ENCODE assay signal across 26 cellular contexts in genomic region chr7:99540542-99540941, GRCh38. TPM values are rescaled to one million over a fixed set of nuclear protein-coding genes. Genes with fewer than 3 reads are reported as not detected.
DNase-seq lines count a peak whose midpoint lies in the region; ATAC-seq, FAIRE-seq and TF ChIP-seq lines count a peak whose summit lies in the region.
"Had no signal": no experiment of that assay in that cellular context is flagged by ENCODE, and none has a peak within 500 bp of the region (broad histone marks: within the 10 kb centered on the region; RNA-seq: fewer than 3 reads in every experiment).

No MANE protein-coding gene starts in this region.

- peaks cover 25% of the 10 kb centered on the region for H3K36me3 Mint-ChIP-seq in activated CD4-positive, alpha-beta T cell treated with anti-CD3 and anti-CD28 coated beads, Interleukin-2, amount 10 ng/mL, durations not matched to agents 24 days and 14 days (ENCODE audit: low read depth)

- no peak for TF ChIP-seq POLR2A in K562 (conservative IDR thresholded peaks at IDR 0.05)

- H3K9me1 ChIP-seq in K562 (ENCODE audit: control insufficient read depth, insufficient read depth, low read length): no peaks in the 10 kb centered on the region

- CTCF ChIA-PET in HEK293 (lab: Yijun Ruan, JAX): no interaction called here
- CTCF ChIA-PET in K562 (lab: Yijun Ruan, JAX; ENCODE audit: low intra/inter-chr PET ratio): no interaction called here

- H3K9me3 ChIP-seq in HEK293 (ENCODE audit: control insufficient read depth, insufficient read depth, low read depth, low read length): no peaks in the 10 kb centered on the region
- H3K9me3 ChIP-seq in K562 (replicated peaks; ENCODE audit: control insufficient read depth, insufficient read depth, low read depth, low read length): peaks cover 6% of the 10 kb centered on the region
- peaks cover 5 to 26% of the 10 kb centered on the region in 2 donors for H3K9me3 ChIP-seq in kidney (ENCODE audit: control insufficient read depth in 1 of 2, low read length in 2 of 2)

- FAIRE-seq in K562 (lab: Jason Lieb, UNC) (no peak), kidney (lab: Jason Lieb, UNC) (no peak)
- FAIRE-seq: A204.1, D721Med, GM12891, GM18507, H54 had no signal

- TF ChIP-seq EP300 in K562 (IDR thresholded peaks at IDR 0.05; ENCODE audit: low read length): no peak

- no peak overlapping the region for H2AFZ ChIP-seq in K562 (ENCODE audit: low read depth, low read length)

- H3K79me2 ChIP-seq in K562 (ENCODE audit: control insufficient read depth, insufficient read depth, low read length): no peaks in the 10 kb centered on the region

- H3K27ac Mint-ChIP-seq in activated CD4-positive, alpha-beta T cell treated with anti-CD3 and anti-CD28 coated beads, Interleukin-2, amount 10 ng/mL, durations not matched to agents 24 days and 14 days: no peak overlapping the region
- H3K27ac Mint-ChIP-seq: B cell; CD4-positive, CD25-positive, alpha-beta regulatory T cell; CD8-positive, alpha-beta T cell had no signal

- H3K27ac ChIP-seq in HEK293 (ENCODE audit: extremely low read depth, low read depth, low read length) (no peak overlapping the region), K562 (ENCODE audit: extremely low read depth, low read depth, low read length) (no peak overlapping the region), kidney (ENCODE audit: low read depth in 2 of 2, low read length in 2 of 2) (no peak overlapping the region)
- H3K27ac ChIP-seq: 22Rv1, BLaER1, C4-2B had no signal

- peak; percentile 47 for DNase-seq in activated CD4-positive, alpha-beta T cell treated with anti-CD3 and anti-CD28 coated beads, Interleukin-2, amount 10 ng/mL, durations not matched to agents 24 days and 14 days
- no peak for DNase-seq in activated CD4-positive, alpha-beta T cell treated with anti-CD3 and anti-CD28 coated beads, Interleukin-2, amount 50 U/mL, for 4 hours
- DNase-seq in K562 (ENCODE audit: extremely low read depth in 1 of 4, low spot score in 3 of 4) (no peak), kidney (peak; percentile 22), left ventricle myocardium superior (no peak), DMS 273 treated with DMSO at 0.1 percent for 48 hours (lab: John Stamatoyannopoulos, UW) (no peak), SK-N-DZ (ENCODE audit: low spot score) (no peak)
- DNase-seq: Caco-2; CD4-positive, CD25-positive, alpha-beta regulatory T cell; CD8-positive, alpha-beta T cell; DMS53; DMS79 treated with DMSO at 0.1 percent for 48 hours; GF-D8; GOT3 had no signal

- POLR2A ChIA-PET in HEK293 (lab: Yijun Ruan, JAX) (interaction anchor here (0.9 kb wide), 1 partner anchor 15 kb away, joined by 3 read pairs; no protein-coding TSS in a partner anchor), K562 (lab: Yijun Ruan, JAX) (interaction anchor here (0.9 kb wide), 1 partner anchor 24 kb away, joined by 5 read pairs; no protein-coding TSS in a partner anchor)

- no TSS peak for BruUV-seq in K562 (replicated peaks; lab: Mats Ljungman, UMichigan)

- 57% methylated on average over 5 of the region's 5 CpGs for WGBS in K562 (ENCODE audit: insufficient coverage, low coverage, missing lambda C conversion rate)

- H3K4me3 ChIP-seq in HEK293 (ENCODE audit: low read depth, low read length) (no peak overlapping the region), K562 (no peak overlapping the region), kidney (ENCODE audit: low read length in 2 of 2) (no peak overlapping the region)
- H3K4me3 ChIP-seq: BLaER1, HAP-1 had no signal

- no peak overlapping the region for H3K4me3 Mint-ChIP-seq in activated CD4-positive, alpha-beta T cell treated with anti-CD3 and anti-CD28 coated beads, Interleukin-2, amount 10 ng/mL, durations not matched to agents 24 days and 14 days
- H3K4me3 Mint-ChIP-seq: B cell; CD4-positive, CD25-positive, alpha-beta regulatory T cell; CD8-positive, alpha-beta T cell had no signal

- no peaks in the 10 kb centered on the region for H3K27me3 Mint-ChIP-seq in activated CD4-positive, alpha-beta T cell treated with anti-CD3 and anti-CD28 coated beads, Interleukin-2, amount 10 ng/mL, durations not matched to agents 24 days and 14 days
- H3K27me3 Mint-ChIP-seq: B cell; CD4-positive, CD25-positive, alpha-beta regulatory T cell had no signal

- no peak overlapping the region for H3K9ac ChIP-seq in K562 (ENCODE audit: insufficient read depth in 1 of 2, low read depth in 2 of 2, low read length in 2 of 2)
- H3K9ac ChIP-seq in kidney (ENCODE audit: low read length in 2 of 2): no peak overlapping the region
- H3K9ac ChIP-seq: BLaER1 had no signal

- intact Hi-C loops in activated CD4-positive, alpha-beta T cell treated with anti-CD3 and anti-CD28 coated beads, Interleukin-2, amount 10 ng/mL, durations not matched to agents 24 days and 14 days (cut with micrococcal nuclease): no loop called here
- intact Hi-C loops in K562 (cut with micrococcal nuclease) (no loop called here), kidney (cut with DNase I) (no loop called here), left ventricle myocardium superior (cut with micrococcal nuclease) (no loop called here)

- no peaks in the 10 kb centered on the region for H4K20me1 ChIP-seq in K562 (replicated peaks; ENCODE audit: control insufficient read depth, insufficient read depth, low read length)
- H4K20me1 ChIP-seq: BLaER1 had no signal

- H3K27me3 ChIP-seq in K562 (ENCODE audit: control insufficient read depth in 2 of 2, insufficient read depth in 2 of 2, low read length in 2 of 2): no peaks in the 10 kb centered on the region
- H3K27me3 ChIP-seq: BLaER1 had no signal

- in situ Hi-C loops in K562 (cut with MboI): no loop called here

- TF ChIP-seq RAD21 in K562 (CRISPR knock-in tag; conservative IDR thresholded peaks at IDR 0.05 in 1 of 2, IDR thresholded peaks at IDR 0.05 in 1 of 2): no peak

- ATAC-seq in K562 (no peak), left ventricle myocardium superior (no peak)
- ATAC-seq: CD8-positive, alpha-beta T cell had no signal

- H3K4me2 ChIP-seq in K562 (ENCODE audit: insufficient read depth, low read length): no peak overlapping the region
- H3K4me2 ChIP-seq: BLaER1 had no signal

- no peak for TF ChIP-seq CTCF in HEK293 (tag by site-specific recombination; IDR thresholded peaks at IDR 0.05)
- no peak for TF ChIP-seq CTCF in K562 (IDR thresholded peaks at IDR 0.05 in 2 of 3, conservative IDR thresholded peaks at IDR 0.05 in 1 of 3; ENCODE audit: insufficient read depth in 2 of 3, low read depth in 1 of 3, low read length in 3 of 3)
- TF ChIP-seq CTCF in kidney (IDR thresholded peaks at IDR 0.05; ENCODE audit: borderline replicate concordance, extremely low read depth, insufficient read depth): no peak

- no peaks in the 10 kb centered on the region for H3K4me1 ChIP-seq in HEK293 (ENCODE audit: control insufficient read depth, insufficient read depth, low read length)
- no peaks in the 10 kb centered on the region for H3K4me1 ChIP-seq in K562 (replicated peaks in 1 of 2; ENCODE audit: control insufficient read depth in 2 of 2, insufficient read depth in 2 of 2, low read length in 2 of 2)
- H3K4me1 ChIP-seq in kidney (ENCODE audit: control insufficient read depth in 1 of 2, insufficient read depth in 1 of 2, low read depth in 1 of 2, low read length in 2 of 2): no peaks in the 10 kb centered on the region
- H3K4me1 ChIP-seq: BLaER1, Caco-2, HAP-1 had no signal

- H3K4me1 Mint-ChIP-seq in activated CD4-positive, alpha-beta T cell treated with anti-CD3 and anti-CD28 coated beads, Interleukin-2, amount 10 ng/mL, durations not matched to agents 24 days and 14 days: no peaks in the 10 kb centered on the region
- H3K4me1 Mint-ChIP-seq: B cell had no signal

- H3K36me3 ChIP-seq in HEK293 (ENCODE audit: control insufficient read depth in 2 of 2, insufficient read depth in 1 of 2, low read length in 2 of 2) (no peaks in the 10 kb centered on the region; a peak in 1 of 3 replicates), K562 (ENCODE audit: control insufficient read depth, insufficient read depth, low read length) (no peaks in the 10 kb centered on the region), kidney (ENCODE audit: control insufficient read depth in 1 of 2, insufficient read depth in 2 of 2, low read length in 2 of 2) (no peaks in the 10 kb centered on the region)
- H3K36me3 ChIP-seq: HAP-1 had no signal

- H3K9me3 Mint-ChIP-seq in activated CD4-positive, alpha-beta T cell treated with anti-CD3 and anti-CD28 coated beads, Interleukin-2, amount 10 ng/mL, durations not matched to agents 24 days and 14 days: peaks cover 21% of the 10 kb centered on the region

RNA-seq across cellular contexts. Expression of gene FAM200A, which starts 11.4 kb away (rescaled TPM):
- total RNA-seq in activated CD4-positive, alpha-beta T cell treated with anti-CD3 and anti-CD28 coated beads, Interleukin-2, amount 10 ng/mL, durations not matched to agents 24 days and 14 days: 4.7 and 5.8 TPM in 2 replicates
- total RNA-seq in K562 (2011; cell fraction: chromatin; rRNA removed; ENCODE audit: low replicate concordance): 6.9 and 16.6 TPM in 2 replicates
- total RNA-seq in K562 (2011; cell fraction: nucleolus; rRNA removed): 7.0 and 9.2 TPM in 2 replicates
- 5.3 and 6.7 TPM in 2 replicates for total RNA-seq in K562 (2011; cell fraction: nucleoplasm; rRNA removed)
- total RNA-seq in K562 (2014; rRNA removed): 6.3 and 6.4 TPM in 2 replicates
- total RNA-seq in K562 (2014; rRNA removed; fragmentation: Illumina TruSeq; extraction: Trizol): 8.3 and 10.2 TPM in 2 replicates
- total RNA-seq in K562 (2015; rRNA removed; fragmentation: Illumina TruSeq; extraction: Trizol): 9.4 and 10.0 TPM in 2 replicates
- total RNA-seq in K562 (2021): 6.3 and 7.0 TPM in 2 replicates
- polyA plus RNA-seq in K562 (2011; rRNA removed): 6.8 and 11.2 TPM in 2 replicates
- polyA plus RNA-seq in K562 (2011; cell fraction: cytosol; rRNA removed): 3.9 and 4.3 TPM in 2 replicates
- 2.0 and 2.3 TPM in 2 replicates for polyA plus RNA-seq in K562 (2011; cell fraction: nucleus; rRNA removed)
- 5.5 and 5.8 TPM in 2 replicates for polyA plus RNA-seq in K562 (2012)
- 10.3 and 11.3 TPM in 2 replicates for polyA plus RNA-seq in K562 (2014; fragmentation: Illumina TruSeq; extraction: Trizol)
- polyA plus RNA-seq in K562 (2014; fragmentation: Nextera tagmentation; extraction: Ambion mirVana): 1 to 10 TPM; 3.3 to 4.3 TPM
- polyA plus RNA-seq in K562 (2014; rRNA removed): 7.9 and 9.0 TPM in 2 replicates
- 7.5 and 8.0 TPM in 2 replicates for polyA minus RNA-seq in K562 (2011; rRNA and poly(A)+ RNA removed)
- 3.4 and 4.9 TPM in 2 replicates for polyA minus RNA-seq in K562 (2011; cell fraction: cytosol; rRNA and poly(A)+ RNA removed)
- polyA minus RNA-seq in K562 (2011; cell fraction: nucleus; rRNA and poly(A)+ RNA removed): 5.3 and 6.8 TPM in 2 replicates
- total RNA-seq in kidney: 6.8 TPM
- polyA plus RNA-seq in kidney (ENCODE audit: insufficient read depth, low read depth, low replicate concordance): 6.9 TPM
- total RNA-seq in left ventricle myocardium superior: 7.0 TPM
- 15.0 and 19.9 TPM in 2 replicates for polyA plus RNA-seq in SK-N-DZ (2014; cell fraction: cytosol; rRNA removed)
- 4.9 and 5.4 TPM in 2 replicates for polyA plus RNA-seq in SK-N-DZ (2014; cell fraction: nucleus; rRNA removed)

RNA-seq across cellular contexts. Expression of gene ZNF655, which starts 17.9 kb away (rescaled TPM):
- total RNA-seq in activated CD4-positive, alpha-beta T cell treated with anti-CD3 and anti-CD28 coated beads, Interleukin-2, amount 10 ng/mL, durations not matched to agents 24 days and 14 days: 76.2 and 76.4 TPM in 2 replicates
- total RNA-seq in K562 (2011; cell fraction: chromatin; rRNA removed; ENCODE audit: low replicate concordance): 232 and 346 TPM in 2 replicates
- 147 and 170 TPM in 2 replicates for total RNA-seq in K562 (2011; cell fraction: nucleolus; rRNA removed)
- 249 and 393 TPM in 2 replicates for total RNA-seq in K562 (2011; cell fraction: nucleoplasm; rRNA removed)
- total RNA-seq in K562 (2014; rRNA removed) (85.6 and 123 TPM in 2 replicates), K562 (2014; rRNA removed; fragmentation: Illumina TruSeq; extraction: Trizol) (94.7 and 105 TPM in 2 replicates), K562 (2015; rRNA removed; fragmentation: Illumina TruSeq; extraction: Trizol) (94.4 and 95.2 TPM in 2 replicates), K562 (2021) (68.1 and 78.1 TPM in 2 replicates), kidney (66.8 TPM), left ventricle myocardium superior (30.0 TPM)
- polyA plus RNA-seq in K562 (2011; rRNA removed) (81.3 and 112 TPM in 2 replicates), K562 (2014; fragmentation: Illumina TruSeq; extraction: Trizol) (101 and 103 TPM in 2 replicates), K562 (2014; fragmentation: Nextera tagmentation; extraction: Ambion mirVana) (10 to 100 TPM; 25.7 to 34.1 TPM), K562 (2014; rRNA removed) (130 and 137 TPM in 2 replicates), kidney (ENCODE audit: insufficient read depth, low read depth, low replicate concordance) (30.4 TPM)
- 55.1 and 81.1 TPM in 2 replicates for polyA plus RNA-seq in K562 (2011; cell fraction: cytosol; rRNA removed)
- 163 and 255 TPM in 2 replicates for polyA plus RNA-seq in K562 (2011; cell fraction: nucleus; rRNA removed)
- polyA plus RNA-seq in K562 (2012): 60.6 and 75.6 TPM in 2 replicates
- polyA minus RNA-seq in K562 (2011; rRNA and poly(A)+ RNA removed): 89.6 and 93.8 TPM in 2 replicates
- polyA minus RNA-seq in K562 (2011; cell fraction: cytosol; rRNA and poly(A)+ RNA removed): 31.9 and 33.0 TPM in 2 replicates
- polyA minus RNA-seq in K562 (2011; cell fraction: nucleus; rRNA and poly(A)+ RNA removed): 105 and 112 TPM in 2 replicates
- 54.5 and 66.1 TPM in 2 replicates for polyA plus RNA-seq in SK-N-DZ (2014; cell fraction: cytosol; rRNA removed)
- polyA plus RNA-seq in SK-N-DZ (2014; cell fraction: nucleus; rRNA removed): 47.6 and 76.7 TPM in 2 replicates

RNA-seq across cellular contexts. Expression of gene ZKSCAN5, which starts 36.1 kb away (rescaled TPM):
- 7.2 TPM in 2 replicates for total RNA-seq in activated CD4-positive, alpha-beta T cell treated with anti-CD3 and anti-CD28 coated beads, Interleukin-2, amount 10 ng/mL, durations not matched to agents 24 days and 14 days
- total RNA-seq in K562 (2011; cell fraction: chromatin; rRNA removed; ENCODE audit: low replicate concordance): 35.9 and 48.1 TPM in 2 replicates
- total RNA-seq in K562 (2011; cell fraction: nucleolus; rRNA removed): 26.8 TPM in 2 replicates
- total RNA-seq in K562 (2011; cell fraction: nucleoplasm; rRNA removed): 28.6 and 31.7 TPM in 2 replicates
- total RNA-seq in K562 (2014; rRNA removed) (14.4 and 15.4 TPM in 2 replicates), K562 (2014; rRNA removed; fragmentation: Illumina TruSeq; extraction: Trizol) (18.8 and 19.0 TPM in 2 replicates), K562 (2015; rRNA removed; fragmentation: Illumina TruSeq; extraction: Trizol) (17.5 and 17.9 TPM in 2 replicates), K562 (2021) (14.3 and 15.4 TPM in 2 replicates), kidney (9.1 TPM), left ventricle myocardium superior (6.3 TPM)
- polyA plus RNA-seq in K562 (2011; rRNA removed) (10.9 and 15.0 TPM in 2 replicates), K562 (2014; fragmentation: Illumina TruSeq; extraction: Trizol) (14.4 and 15.7 TPM in 2 replicates), K562 (2014; fragmentation: Nextera tagmentation; extraction: Ambion mirVana) (1 to 10 TPM; 4.2 to 8.8 TPM), K562 (2014; rRNA removed) (9.5 and 10.3 TPM in 2 replicates), kidney (ENCODE audit: insufficient read depth, low read depth, low replicate concordance) (4.6 TPM)
- polyA plus RNA-seq in K562 (2011; cell fraction: cytosol; rRNA removed): 5.8 and 6.9 TPM in 2 replicates
- 9.0 and 10.9 TPM in 2 replicates for polyA plus RNA-seq in K562 (2011; cell fraction: nucleus; rRNA removed)
- polyA plus RNA-seq in K562 (2012): 10.0 and 11.0 TPM in 2 replicates
- polyA minus RNA-seq in K562 (2011; rRNA and poly(A)+ RNA removed): 31.5 and 37.9 TPM in 2 replicates
- 12.6 and 15.7 TPM in 2 replicates for polyA minus RNA-seq in K562 (2011; cell fraction: cytosol; rRNA and poly(A)+ RNA removed)
- polyA minus RNA-seq in K562 (2011; cell fraction: nucleus; rRNA and poly(A)+ RNA removed): 8.8 and 13.1 TPM in 2 replicates
- 13.8 and 15.4 TPM in 2 replicates for polyA plus RNA-seq in SK-N-DZ (2014; cell fraction: cytosol; rRNA removed)
- polyA plus RNA-seq in SK-N-DZ (2014; cell fraction: nucleus; rRNA removed): 12.2 TPM in 2 replicates

RNA-seq across cellular contexts. Expression of gene ZNF394, which starts 40.5 kb away (rescaled TPM):
- total RNA-seq in activated CD4-positive, alpha-beta T cell treated with anti-CD3 and anti-CD28 coated beads, Interleukin-2, amount 10 ng/mL, durations not matched to agents 24 days and 14 days: 38.1 and 38.7 TPM in 2 replicates
- 106 and 122 TPM in 2 replicates for total RNA-seq in K562 (2011; cell fraction: chromatin; rRNA removed; ENCODE audit: low replicate concordance)
- 76.9 and 77.9 TPM in 2 replicates for total RNA-seq in K562 (2011; cell fraction: nucleolus; rRNA removed)
- 80.1 and 95.3 TPM in 2 replicates for total RNA-seq in K562 (2011; cell fraction: nucleoplasm; rRNA removed)
- total RNA-seq in K562 (2014; rRNA removed) (24.2 and 25.6 TPM in 2 replicates), K562 (2014; rRNA removed; fragmentation: Illumina TruSeq; extraction: Trizol) (31.4 and 32.2 TPM in 2 replicates), K562 (2015; rRNA removed; fragmentation: Illumina TruSeq; extraction: Trizol) (28.1 and 28.9 TPM in 2 replicates), K562 (2021) (25.5 and 27.8 TPM in 2 replicates), kidney (33.6 TPM), left ventricle myocardium superior (17.4 TPM)
- polyA plus RNA-seq in K562 (2011; rRNA removed) (11.7 and 17.7 TPM in 2 replicates), K562 (2014; fragmentation: Illumina TruSeq; extraction: Trizol) (23.7 and 25.5 TPM in 2 replicates), K562 (2014; fragmentation: Nextera tagmentation; extraction: Ambion mirVana) (1 to 10 TPM; 2.9 to 4.0 TPM), K562 (2014; rRNA removed) (20.2 and 23.5 TPM in 2 replicates), kidney (ENCODE audit: insufficient read depth, low read depth, low replicate concordance) (15.7 TPM)
- polyA plus RNA-seq in K562 (2011; cell fraction: cytosol; rRNA removed): 12.6 and 14.8 TPM in 2 replicates
- polyA plus RNA-seq in K562 (2011; cell fraction: nucleus; rRNA removed): 14.0 and 14.8 TPM in 2 replicates
- 19.1 and 20.0 TPM in 2 replicates for polyA plus RNA-seq in K562 (2012)
- polyA minus RNA-seq in K562 (2011; rRNA and poly(A)+ RNA removed): 29.6 and 33.5 TPM in 2 replicates
- 12.2 and 22.6 TPM in 2 replicates for polyA minus RNA-seq in K562 (2011; cell fraction: cytosol; rRNA and poly(A)+ RNA removed)
- polyA minus RNA-seq in K562 (2011; cell fraction: nucleus; rRNA and poly(A)+ RNA removed): 14.9 and 16.7 TPM in 2 replicates
- polyA plus RNA-seq in SK-N-DZ (2014; cell fraction: cytosol; rRNA removed): 17.2 and 20.5 TPM in 2 replicates
- polyA plus RNA-seq in SK-N-DZ (2014; cell fraction: nucleus; rRNA removed): 8.0 and 27.3 TPM in 2 replicates

RNA-seq across cellular contexts. Expression of gene TMEM225B, which starts 57.5 kb away (rescaled TPM):
- 0.50 and 0.61 TPM in 2 replicates for total RNA-seq in activated CD4-positive, alpha-beta T cell treated with anti-CD3 and anti-CD28 coated beads, Interleukin-2, amount 10 ng/mL, durations not matched to agents 24 days and 14 days
- 0.42 and 0.51 TPM in 2 replicates for total RNA-seq in K562 (2011; cell fraction: chromatin; rRNA removed; ENCODE audit: low replicate concordance)
- total RNA-seq in K562 (2011; cell fraction: nucleolus; rRNA removed): 4.0 and 4.3 TPM in 2 replicates
- total RNA-seq in K562 (2011; cell fraction: nucleoplasm; rRNA removed): 1.6 and 1.8 TPM in 2 replicates
- total RNA-seq in K562 (2014; rRNA removed): 0.61 and 0.73 TPM in 2 replicates
- total RNA-seq in K562 (2014; rRNA removed; fragmentation: Illumina TruSeq; extraction: Trizol): 0.18 and 0.70 TPM in 2 replicates
- total RNA-seq in K562 (2015; rRNA removed; fragmentation: Illumina TruSeq; extraction: Trizol): 0.51 and 0.79 TPM in 2 replicates
- total RNA-seq in K562 (2021): 0.60 and 1.3 TPM in 2 replicates
- polyA plus RNA-seq in K562 (2011; rRNA removed): 0.56 and 0.93 TPM in 2 replicates
- 0.30 and 1.1 TPM in 2 replicates for polyA plus RNA-seq in K562 (2011; cell fraction: cytosol; rRNA removed)
- polyA plus RNA-seq in K562 (2011; cell fraction: nucleus; rRNA removed): 2.6 and 4.8 TPM in 2 replicates
- 0.64 and 0.65 TPM in 2 replicates for polyA plus RNA-seq in K562 (2012)
- polyA plus RNA-seq in K562 (2014; fragmentation: Illumina TruSeq; extraction: Trizol): 0.32 and 0.68 TPM in 2 replicates
- polyA plus RNA-seq in K562 (2014; fragmentation: Nextera tagmentation; extraction: Ambion mirVana): under 1 TPM; 0.08 to 0.25 TPM
- polyA plus RNA-seq in K562 (2014; rRNA removed): 0.62 and 0.94 TPM in 2 replicates
- 0.36 and 0.74 TPM in 2 replicates for polyA minus RNA-seq in K562 (2011; rRNA and poly(A)+ RNA removed)
- polyA minus RNA-seq in K562 (2011; cell fraction: cytosol; rRNA and poly(A)+ RNA removed): not detected in 2 replicates
- 2.2 TPM in 2 replicates for polyA minus RNA-seq in K562 (2011; cell fraction: nucleus; rRNA and poly(A)+ RNA removed)
- total RNA-seq in kidney: 2.6 TPM
- polyA plus RNA-seq in kidney (ENCODE audit: insufficient read depth, low read depth, low replicate concordance): 1.6 TPM
- not detected for total RNA-seq in left ventricle myocardium superior
- polyA plus RNA-seq in SK-N-DZ (2014; cell fraction: cytosol; rRNA removed): 0.18 and 2.8 TPM in 2 replicates
- polyA plus RNA-seq in SK-N-DZ (2014; cell fraction: nucleus; rRNA removed): 0.57 TPM in 1 of 2 replicates, not detected in the other
- total RNA-seq: G401 had no signal

Comparison
In these comparisons a context has a peak if more than half of its experiments do, and no peak if none do; other contexts are left out.
1. DNase-seq: peak in activated CD4-positive, alpha-beta T cell treated with anti-CD3 and anti-CD28 coated beads, Interleukin-2, amount 10 ng/mL, durations not matched to agents 24 days and 14 days (single experiment) and kidney (single experiment); none in activated CD4-positive, alpha-beta T cell treated with anti-CD3 and anti-CD28 coated beads, Interleukin-2, amount 50 U/mL, for 4 hours (0 of 2), K562 (0 of 4), left ventricle myocardium superior (single experiment), DMS 273 treated with DMSO at 0.1 percent for 48 hours (single experiment) and SK-N-DZ (single experiment).